8 cellular contexts compared by ENCODE assay signal in the genomic region with DNA sequence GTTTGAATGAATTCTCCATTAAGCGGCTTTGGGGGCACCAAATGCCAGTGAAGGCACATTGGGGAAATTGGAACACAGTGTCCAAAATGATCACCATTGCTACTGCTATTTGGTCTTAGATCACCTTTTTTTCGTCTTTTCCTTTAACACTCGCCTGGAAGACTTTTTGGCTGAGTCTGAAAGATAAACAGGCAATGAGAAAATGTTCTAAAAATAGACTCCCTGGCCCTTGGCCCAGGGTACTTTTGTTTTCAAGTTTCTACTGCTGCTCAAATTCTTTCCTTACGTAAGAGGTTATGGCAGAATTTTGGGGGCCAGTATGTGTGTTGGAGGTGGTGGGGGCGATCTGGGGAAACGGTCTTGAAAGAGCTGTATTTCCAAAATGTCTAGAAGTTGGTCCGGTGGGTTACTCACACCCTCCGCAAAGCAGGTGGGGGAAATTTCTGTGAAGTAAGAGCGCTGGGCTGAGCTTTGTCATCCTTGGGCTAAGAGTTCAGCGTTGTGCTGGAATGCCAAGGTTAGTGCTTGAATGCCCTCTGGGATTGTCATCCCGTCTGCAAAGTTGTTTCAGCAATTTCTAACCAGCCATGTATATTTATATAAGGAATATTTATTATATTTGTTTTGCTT. TPM values are rescaled to one million over a fixed set of nuclear protein-coding genes. Genes with fewer than 3 reads are reported as not detected.
DNase-seq lines count a peak whose midpoint lies in the region; ATAC-seq and TF ChIP-seq lines count a peak whose summit lies in the region.

No MANE protein-coding gene starts in this region.

- no peaks in the 10 kb centered on the region for H3K27me3 Mint-ChIP-seq in activated T-cell treated with anti-CD3 and anti-CD28 coated beads, Interleukin-2, amount 50 U/mL, for 24 hours

- ATAC-seq in GM18861 (IDR thresholded peaks at IDR 0.05; ENCODE audit: unreplicated experiment): no peak
- ATAC-seq in GM19351 (IDR thresholded peaks at IDR 0.05; ENCODE audit: unreplicated experiment): no peak

- H3K9me3 Mint-ChIP-seq in activated T-cell treated with anti-CD3 and anti-CD28 coated beads, Interleukin-2, amount 50 U/mL, for 24 hours: no peaks in the 10 kb centered on the region

- H3K4me1 ChIP-seq in adrenal gland (replicated peaks in 1 of 2) (peaks cover 24 to 43% of the 10 kb centered on the region in 2 donors), skeletal muscle satellite cell (ENCODE audit: control insufficient read depth, insufficient read depth, low read length) (peaks cover 37% of the 10 kb centered on the region)

- H3K27ac Mint-ChIP-seq in activated T-cell treated with anti-CD3 and anti-CD28 coated beads, Interleukin-2, amount 50 U/mL, for 24 hours: peak overlapping the region; percentile 99

- intact Hi-C loops in adrenal gland (cut with DNase I): no loop called here

- no peaks in the 10 kb centered on the region for H3K27me3 ChIP-seq in adrenal gland
- H3K27me3 ChIP-seq in skeletal muscle satellite cell (ENCODE audit: control insufficient read depth, insufficient read depth, low read length): no peaks in the 10 kb centered on the region

- no peaks in the 10 kb centered on the region for H3K36me3 ChIP-seq in adrenal gland (replicated peaks in 1 of 2)
- peaks cover 14% of the 10 kb centered on the region for H3K36me3 ChIP-seq in skeletal muscle satellite cell (ENCODE audit: insufficient read depth, low read length)

- no peaks in the 10 kb centered on the region for H3K9me3 ChIP-seq in adrenal gland (replicated peaks in 1 of 3)
- no peaks in the 10 kb centered on the region for H3K9me3 ChIP-seq in skeletal muscle satellite cell (replicated peaks; ENCODE audit: low read length)

- H3K27ac ChIP-seq in adrenal gland: peak overlapping the region; percentile 85 to 99 (median 98)

- peak in 1 of 2 donors; percentile 69 for TF ChIP-seq POLR2A in adrenal gland (IDR thresholded peaks at IDR 0.05)

- peak overlapping the region; percentile 92 for H3K4me2 ChIP-seq in skeletal muscle satellite cell (ENCODE audit: low read length)

- WGBS in adrenal gland, 4 donors: 6 to 11% (median 7%) methylated on average over 11 of the region's 11 CpGs

- H3K9ac ChIP-seq in skeletal muscle satellite cell (ENCODE audit: low read depth, low read length): peak overlapping the region; percentile 96

- no peak for DNase-seq in activated T-cell treated with anti-CD3 and anti-CD28 coated beads, Interleukin-2, amount 50 U/mL, for 24 hours
- DNase-seq in activated T-cell treated with anti-CD3 and anti-CD28 coated beads for 4 hours (no peak), adrenal gland (peak; percentile 70 to 83 (median 80)), NCI-H1417 treated with DMSO at 0.1 percent for 48 hours (lab: John Stamatoyannopoulos, UW) (no peak)

- peaks cover 35% of the 10 kb centered on the region for H3K4me1 Mint-ChIP-seq in activated T-cell treated with anti-CD3 and anti-CD28 coated beads, Interleukin-2, amount 50 U/mL, for 24 hours (ENCODE audit: low read depth)

- H3K4me3 ChIP-seq in adrenal gland (peak overlapping the region in 3 of 4 donors; percentile 11 to 95 (median 78)), iPS-11a (ENCODE audit: low read depth, low read length) (peak overlapping the region; percentile 72), skeletal muscle satellite cell (ENCODE audit: low read length) (peak overlapping the region; percentile 96)

- H3K4me3 Mint-ChIP-seq in activated T-cell treated with anti-CD3 and anti-CD28 coated beads, Interleukin-2, amount 50 U/mL, for 24 hours: peak overlapping the region; percentile 87

- peak in 1 of 6 experiments; percentile 4 for TF ChIP-seq CTCF in adrenal gland (IDR thresholded peaks at IDR 0.05)

- H3K36me3 Mint-ChIP-seq in activated T-cell treated with anti-CD3 and anti-CD28 coated beads, Interleukin-2, amount 50 U/mL, for 24 hours (ENCODE audit: low read depth): peaks cover 26% of the 10 kb centered on the region

RNA-seq across cellular contexts. Expression of a gene that starts 1.3 kb away (rescaled TPM):
- 10 to 100 TPM; 18.3 to 27.0 (median 21.9) TPM for total RNA-seq in adrenal gland
- 10 to 100 TPM; 11.4 to 13.1 (median 12.1) TPM for polyA plus RNA-seq in adrenal gland
- total RNA-seq in skeletal muscle satellite cell (2012; rRNA removed): 28.4 and 31.9 TPM in 2 replicates

RNA-seq across cellular contexts. Expression of a gene that starts 14.0 kb away (rescaled TPM):
- 1 to 10 TPM in 2 of 8 donors, under 1 TPM in 6; 0.11 to 2.9 (median 0.67) TPM for total RNA-seq in adrenal gland
- polyA plus RNA-seq in adrenal gland: 1 to 10 TPM in 2 of 3 donors, under 1 TPM in 1; 0.42 to 1.3 (median 1.1) TPM
- total RNA-seq in skeletal muscle satellite cell (2012; rRNA removed): 0.51 and 0.66 TPM in 2 replicates

Comparison
In these comparisons a context has a peak if more than half of its experiments do, and no peak if none do; other contexts are left out.
1. DNase-seq: peak in adrenal gland (7 of 7); none in activated T-cell treated with anti-CD3 and anti-CD28 coated beads, Interleukin-2, amount 50 U/mL, for 24 hours (single experiment), activated T-cell treated with anti-CD3 and anti-CD28 coated beads for 4 hours (single experiment) and NCI-H1417 treated with DMSO at 0.1 percent for 48 hours (single experiment).
2. Peak in every context shown above with its lines, with median percentiles within 50 percentile points of each other: H3K4me3 ChIP-seq.